Comparison of ENCODE assay signal across 14 cellular contexts in the genomic region with DNA sequence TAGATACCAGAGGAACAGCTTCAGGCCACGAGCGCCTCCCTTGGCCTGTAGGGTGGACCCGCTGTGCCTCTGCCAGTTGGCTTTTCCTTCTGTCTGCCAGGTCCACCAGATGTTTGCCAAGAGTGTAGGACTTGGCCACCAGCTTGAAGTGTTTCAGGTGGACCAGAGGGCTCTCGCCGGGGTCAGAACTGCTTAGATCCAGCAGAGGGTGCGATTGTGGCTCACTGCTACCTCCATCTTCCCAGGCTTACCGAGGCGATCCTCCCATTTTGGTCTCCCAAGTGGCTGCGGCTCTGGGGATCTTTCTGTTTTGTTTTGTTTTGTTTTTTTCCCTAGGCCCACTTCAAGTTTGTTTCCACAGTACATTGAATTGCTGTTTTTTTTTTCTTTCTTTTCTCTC. TPM values are rescaled to one million over a fixed set of nuclear protein-coding genes. Genes with fewer than 3 reads are reported as not detected.
DNase-seq lines count a peak whose midpoint lies in the region; ATAC-seq and TF ChIP-seq lines count a peak whose summit lies in the region.
"Had no signal": no experiment of that assay in that cellular context is flagged by ENCODE, and none has a peak within 500 bp of the region (broad histone marks: within the 10 kb centered on the region; RNA-seq: fewer than 3 reads in every experiment).

No MANE protein-coding gene starts in this region.

- intact Hi-C loops in esophagus muscularis mucosa (cut with DNase I): no loop called here

- no peak overlapping the region for H3K4me3 ChIP-seq in GM23338
- no peak overlapping the region for H3K4me3 ChIP-seq in Karpas-422 (ENCODE audit: low read length)
- H3K4me3 ChIP-seq in endodermal cell (ENCODE audit: low read length): no peak overlapping the region
- H3K4me3 ChIP-seq in esophagus muscularis mucosa: no peak overlapping the region
- H3K4me3 ChIP-seq: BLaER1 had no signal

- H3K9ac ChIP-seq in Karpas-422 (ENCODE audit: low read length): no peak overlapping the region
- H3K9ac ChIP-seq in endodermal cell (ENCODE audit: extremely low read depth, low read length, poor library complexity, severe bottlenecking): no peak overlapping the region
- H3K9ac ChIP-seq: BLaER1 had no signal

- H3K9me3 Mint-ChIP-seq in GM23338: peaks cover 44% of the 10 kb centered on the region
- peaks cover 49% of the 10 kb centered on the region for H3K9me3 Mint-ChIP-seq in endodermal cell
- H3K9me3 Mint-ChIP-seq in nephron progenitor cell: peaks cover 72% of the 10 kb centered on the region

- no peaks in the 10 kb centered on the region for H3K4me1 ChIP-seq in GM23338 (ENCODE audit: insufficient read depth)
- no peaks in the 10 kb centered on the region for H3K4me1 ChIP-seq in Karpas-422 (ENCODE audit: low read length)
- no peaks in the 10 kb centered on the region for H3K4me1 ChIP-seq in endodermal cell (ENCODE audit: control insufficient read depth, insufficient read depth, low read length)
- H3K4me1 ChIP-seq in esophagus muscularis mucosa: no peaks in the 10 kb centered on the region
- H3K4me1 ChIP-seq: BLaER1 had no signal

- H3K9me2 ChIP-seq in GM23338 (ENCODE audit: insufficient read depth) (0 out of 2 replicates have a peak, but pooled peaks cover 2% of the 10 kb centered on the region), Karpas-422 (replicated peaks; ENCODE audit: insufficient read depth, low read length) (no peaks in the 10 kb centered on the region)

- WGBS in endodermal cell (ENCODE audit: insufficient coverage in 1 of 2, insufficient read length in 1 of 2), 2 experiments: 89 to 93% methylated on average over 9 of the region's 9 CpGs
- WGBS in esophagus muscularis mucosa: 96% methylated on average over 7 of the region's 9 CpGs

- TF ChIP-seq CTCF in GM23338 (conservative IDR thresholded peaks at IDR 0.05; ENCODE audit: low read depth in 2 of 2) (peak in 1 of 2 experiments; percentile 15; a peak in 1 of 4 replicates), endodermal cell (conservative IDR thresholded peaks at IDR 0.05) (peak; percentile 53), nephron progenitor cell (IDR thresholded peaks at IDR 0.05) (no peak), esophagus muscularis mucosa (IDR thresholded peaks at IDR 0.05) (no peak)

- H3K79me2 ChIP-seq in GM23338 (replicated peaks; ENCODE audit: insufficient read depth): peaks cover 96% of the 10 kb centered on the region
- peaks cover 74% of the 10 kb centered on the region for H3K79me2 ChIP-seq in Karpas-422 (ENCODE audit: low read length)

- no peak; the same call in 2 of the 3 replicates for ATAC-seq in GM23338

- H3K4me2 ChIP-seq in GM23338 (no peak overlapping the region), Karpas-422 (ENCODE audit: low read depth, low read length, poor library complexity, severe bottlenecking) (no peak overlapping the region)
- H3K4me2 ChIP-seq: BLaER1 had no signal

- H3K27ac ChIP-seq in GM23338 (ENCODE audit: low read depth) (no peak overlapping the region), Karpas-422 (ENCODE audit: low read length) (no peak overlapping the region), endodermal cell (ENCODE audit: low read depth, low read length) (no peak overlapping the region), esophagus muscularis mucosa (replicated peaks in 1 of 4) (no peak overlapping the region)
- H3K27ac ChIP-seq: BLaER1, HL-60 had no signal

- H3K4me1 Mint-ChIP-seq in GM23338 (no peaks in the 10 kb centered on the region), endodermal cell (no peaks in the 10 kb centered on the region), nephron progenitor cell (no peaks in the 10 kb centered on the region)
- H3K4me1 Mint-ChIP-seq: CD8-positive, alpha-beta memory T cell had no signal

- TF ChIP-seq POLR2A in esophagus muscularis mucosa (IDR thresholded peaks at IDR 0.05; ENCODE audit: low read depth): no peak

- peaks cover 94% of the 10 kb centered on the region for H3K36me3 Mint-ChIP-seq in GM23338 (ENCODE audit: low read depth)
- peaks cover 87% of the 10 kb centered on the region for H3K36me3 Mint-ChIP-seq in endodermal cell (ENCODE audit: low read depth)
- peaks cover 98% of the 10 kb centered on the region for H3K36me3 Mint-ChIP-seq in nephron progenitor cell (ENCODE audit: low read depth)

- H3K27ac Mint-ChIP-seq in GM23338 (no peak overlapping the region), endodermal cell (no peak overlapping the region), nephron progenitor cell (no peak overlapping the region)
- H3K27ac Mint-ChIP-seq: CD8-positive, alpha-beta memory T cell had no signal

- H3K9me3 ChIP-seq in Karpas-422 (ENCODE audit: low read length) (peaks cover 4% of the 10 kb centered on the region; the same call in 1 of the 2 replicates), endodermal cell (ENCODE audit: control insufficient read depth, low read length) (peaks cover 44% of the 10 kb centered on the region), esophagus muscularis mucosa (peaks cover 0 to 12% (median 0%) of the 10 kb centered on the region in 4 donors)

- peaks cover 80% of the 10 kb centered on the region for H3K36me3 ChIP-seq in GM23338 (ENCODE audit: insufficient read depth)
- H3K36me3 ChIP-seq in Karpas-422 (ENCODE audit: insufficient read depth, low read length): peaks cover 53% of the 10 kb centered on the region
- H3K36me3 ChIP-seq in endodermal cell (ENCODE audit: control insufficient read depth, insufficient read depth, low read length): peaks cover 96% of the 10 kb centered on the region
- no peaks in the 10 kb centered on the region for H3K36me3 ChIP-seq in esophagus muscularis mucosa

- H4K20me1 ChIP-seq in GM23338 (replicated peaks; ENCODE audit: insufficient read depth) (peaks cover 52% of the 10 kb centered on the region), Karpas-422 (ENCODE audit: insufficient read depth, low read depth, low read length) (no peaks in the 10 kb centered on the region)
- H4K20me1 ChIP-seq: BLaER1 had no signal

- TF ChIP-seq EP300 in esophagus muscularis mucosa (IDR thresholded peaks at IDR 0.05): no peak

- H3K27me3 Mint-ChIP-seq in GM23338 (ENCODE audit: insufficient read depth, low read depth, poor library complexity): peaks cover 8% of the 10 kb centered on the region
- no peaks in the 10 kb centered on the region for H3K27me3 Mint-ChIP-seq in endodermal cell (ENCODE audit: insufficient read depth)
- peaks cover 3% of the 10 kb centered on the region for H3K27me3 Mint-ChIP-seq in nephron progenitor cell (ENCODE audit: low read depth, poor library complexity)

- H3K27me3 ChIP-seq in GM23338 (ENCODE audit: insufficient read depth): no peaks in the 10 kb centered on the region
- no peaks in the 10 kb centered on the region for H3K27me3 ChIP-seq in Karpas-422 (ENCODE audit: low read length)
- H3K27me3 ChIP-seq in endodermal cell (ENCODE audit: control insufficient read depth, insufficient read depth, low read length, poor library complexity, severe bottlenecking): no peaks in the 10 kb centered on the region
- no peaks in the 10 kb centered on the region for H3K27me3 ChIP-seq in esophagus muscularis mucosa
- H3K27me3 ChIP-seq: BLaER1 had no signal

- DNase-seq in GM23338 (ENCODE audit: low spot score) (peak; percentile 26), Karpas-422 (peak; percentile 48), endodermal cell (peak; percentile 60), nephron progenitor cell (no peak), NCI-H524 (lab: John Stamatoyannopoulos, UW) (no peak), esophagus muscularis mucosa (ENCODE audit: extremely low spot score) (no peak), SKM-1 treated with dmso at 0.1 percent for 144 hours (lab: John Stamatoyannopoulos, UW; ENCODE audit: unreplicated experiment) (no peak)
- DNase-seq: AML-193; CD8-positive, alpha-beta memory T cell; DND-41; GF-D8; KBM-7 had no signal

- H3F3A ChIP-seq in GM23338 (replicated peaks; ENCODE audit: low read depth): no peaks in the 10 kb centered on the region

- H2AFZ ChIP-seq in GM23338 (no peak overlapping the region), Karpas-422 (ENCODE audit: low read length) (no peak overlapping the region)

- H3K4me3 Mint-ChIP-seq in GM23338 (no peak overlapping the region), endodermal cell (no peak overlapping the region), nephron progenitor cell (peak overlapping the region; percentile 36)
- H3K4me3 Mint-ChIP-seq: CD8-positive, alpha-beta memory T cell had no signal

TF ChIP-seq in GM23338, 12 proteins besides CTCF, POLR2A, EP300 and RAD21 (continues in another document):
- no peak for TF ChIP-seq CREB1 (CRISPR knock-in tag; IDR thresholded peaks at IDR 0.05; ENCODE audit: low read depth)
- no peak for TF ChIP-seq POLR2AphosphoS5 (IDR thresholded peaks at IDR 0.05; ENCODE audit: low read depth)
- TF ChIP-seq, protein P1, sequence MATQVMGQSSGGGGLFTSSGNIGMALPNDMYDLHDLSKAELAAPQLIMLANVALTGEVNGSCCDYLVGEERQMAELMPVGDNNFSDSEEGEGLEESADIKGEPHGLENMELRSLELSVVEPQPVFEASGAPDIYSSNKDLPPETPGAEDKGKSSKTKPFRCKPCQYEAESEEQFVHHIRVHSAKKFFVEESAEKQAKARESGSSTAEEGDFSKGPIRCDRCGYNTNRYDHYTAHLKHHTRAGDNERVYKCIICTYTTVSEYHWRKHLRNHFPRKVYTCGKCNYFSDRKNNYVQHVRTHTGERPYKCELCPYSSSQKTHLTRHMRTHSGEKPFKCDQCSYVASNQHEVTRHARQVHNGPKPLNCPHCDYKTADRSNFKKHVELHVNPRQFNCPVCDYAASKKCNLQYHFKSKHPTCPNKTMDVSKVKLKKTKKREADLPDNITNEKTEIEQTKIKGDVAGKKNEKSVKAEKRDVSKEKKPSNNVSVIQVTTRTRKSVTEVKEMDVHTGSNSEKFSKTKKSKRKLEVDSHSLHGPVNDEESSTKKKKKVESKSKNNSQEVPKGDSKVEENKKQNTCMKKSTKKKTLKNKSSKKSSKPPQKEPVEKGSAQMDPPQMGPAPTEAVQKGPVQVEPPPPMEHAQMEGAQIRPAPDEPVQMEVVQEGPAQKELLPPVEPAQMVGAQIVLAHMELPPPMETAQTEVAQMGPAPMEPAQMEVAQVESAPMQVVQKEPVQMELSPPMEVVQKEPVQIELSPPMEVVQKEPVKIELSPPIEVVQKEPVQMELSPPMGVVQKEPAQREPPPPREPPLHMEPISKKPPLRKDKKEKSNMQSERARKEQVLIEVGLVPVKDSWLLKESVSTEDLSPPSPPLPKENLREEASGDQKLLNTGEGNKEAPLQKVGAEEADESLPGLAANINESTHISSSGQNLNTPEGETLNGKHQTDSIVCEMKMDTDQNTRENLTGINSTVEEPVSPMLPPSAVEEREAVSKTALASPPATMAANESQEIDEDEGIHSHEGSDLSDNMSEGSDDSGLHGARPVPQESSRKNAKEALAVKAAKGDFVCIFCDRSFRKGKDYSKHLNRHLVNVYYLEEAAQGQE (IDR thresholded peaks at IDR 0.05; ENCODE audit: unreplicated experiment): no peak
- TF ChIP-seq STAT1 (IDR thresholded peaks at IDR 0.05; ENCODE audit: unreplicated experiment): no peak

RNA-seq across cellular contexts. Expression of gene ZNF730, which starts 23.0 kb away (rescaled TPM):
- total RNA-seq in GM23338 (2014; rRNA removed; shearing (Covaris generic)): 37.9 and 41.8 TPM in 2 replicates
- 20.1 and 22.0 TPM in 2 replicates for polyA plus RNA-seq in GM23338 (2016; fragmentation: Nextera tagmentation; extraction: Ambion mirVana)
- total RNA-seq in Karpas-422 (2014; rRNA removed; shearing (Covaris generic); ENCODE audit: low replicate concordance): 5.8 and 33.9 TPM in 2 replicates
- total RNA-seq in endodermal cell: 10 to 100 TPM; 40.3 to 83.9 TPM
- 21.7 TPM for polyA plus RNA-seq in endodermal cell (2013, experiment 1 of 2)
- polyA plus RNA-seq in endodermal cell (2013, experiment 2 of 2): 27.6 TPM
- total RNA-seq in esophagus muscularis mucosa: under 1 TPM in 1 of 4 donors, not detected in 3; 0.33 TPM
- polyA plus RNA-seq: CD8-positive, alpha-beta memory T cell had no signal

Comparison
In these comparisons a context has a peak if more than half of its experiments do, and no peak if none do; other contexts are left out.
1. DNase-seq: peak in GM23338 (single experiment), Karpas-422 (single experiment) and endodermal cell (single experiment); none in nephron progenitor cell (single experiment), NCI-H524 (0 of 2), esophagus muscularis mucosa (single experiment) and SKM-1 treated with dmso at 0.1 percent for 144 hours (single experiment).